Comparison of ENCODE assay signal across 8 cellular contexts in the genomic region with DNA sequence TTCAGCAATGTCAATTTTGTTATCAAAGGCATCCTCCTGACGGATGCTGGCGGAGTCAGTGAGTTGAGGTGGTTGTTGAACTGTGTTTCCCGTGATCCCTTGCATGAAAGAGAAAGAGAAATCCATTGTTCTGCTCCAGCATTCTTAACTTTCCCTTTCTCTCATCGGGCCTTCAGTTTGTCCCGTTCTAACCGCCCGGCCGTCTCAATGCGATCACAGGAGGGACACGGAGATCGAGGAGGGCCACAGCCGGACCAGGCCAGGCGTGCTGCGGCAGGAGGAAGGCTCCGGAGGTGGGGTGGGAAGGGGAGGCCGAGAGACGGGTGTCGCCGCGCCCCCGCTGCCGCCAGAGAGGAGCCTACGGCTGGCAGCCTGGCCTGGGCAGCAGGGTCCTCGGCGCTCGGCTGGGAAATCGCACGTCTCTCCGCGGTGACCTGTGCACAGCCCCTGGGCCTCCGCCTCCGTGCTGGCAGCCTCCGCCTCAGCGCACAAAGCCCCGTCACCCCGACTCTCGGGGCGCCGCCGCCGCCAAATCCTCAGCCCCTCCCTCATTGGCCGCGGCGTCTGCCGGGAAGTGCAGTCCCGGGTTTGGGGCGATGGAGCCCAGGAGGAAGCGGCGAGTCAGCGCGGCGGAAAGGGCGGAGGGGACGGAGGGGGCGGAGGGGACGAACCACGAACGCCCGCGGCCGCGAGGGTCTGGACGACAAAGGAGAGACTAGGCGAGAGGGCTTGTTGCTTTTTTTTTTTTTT. TPM values are rescaled to one million over a fixed set of nuclear protein-coding genes. Genes with fewer than 3 reads are reported as not detected.
A peak's percentile ranks its signal among the peaks of the same experiment; 100 is the strongest.
DNase-seq lines count a peak whose midpoint lies in the region; ATAC-seq and TF ChIP-seq lines count a peak whose summit lies in the region.

No MANE protein-coding gene starts in this region.

- H3K18ac ChIP-seq in mesendoderm (ENCODE audit: low read length): peak overlapping the region; percentile 94

- peaks cover 3% of the 10 kb centered on the region for H3K4me1 ChIP-seq in CD8-positive, alpha-beta T cell (ENCODE audit: insufficient read depth, low read length)
- H3K4me1 ChIP-seq in endocrine pancreas (ENCODE audit: control insufficient read depth, insufficient read depth, low read length): no peaks in the 10 kb centered on the region
- peaks cover 3% of the 10 kb centered on the region for H3K4me1 ChIP-seq in mesendoderm (ENCODE audit: control insufficient read depth, low read depth, low read length)

- no peak overlapping the region for H2BK15ac ChIP-seq in mesendoderm (replicated peaks; ENCODE audit: low read depth)

- intact Hi-C loops in CD8-positive, alpha-beta T cell (cut with DNase I, micrococcal nuclease): loop anchor here (1.0 kb wide), 2 partner anchors 58 to 59 kb away; a partner anchor contains a TSS

- peak overlapping the region; percentile 69 for H3K4me2 ChIP-seq in mesendoderm (ENCODE audit: low read length)

- H3K23ac ChIP-seq in mesendoderm (ENCODE audit: low read length): peak overlapping the region; percentile 20

- no peaks in the 10 kb centered on the region for H3K9me3 ChIP-seq in CD8-positive, alpha-beta T cell (ENCODE audit: low read length)
- H3K9me3 ChIP-seq in endocrine pancreas (ENCODE audit: control insufficient read depth, low read length): no peaks in the 10 kb centered on the region

- no CpG with 5 or more reads among the region's 64 CpGs for WGBS in mesendoderm (ENCODE audit: extremely low coverage, insufficient coverage, low lambda C conversion rate)

- no peaks in the 10 kb centered on the region for H3K79me2 ChIP-seq in mesendoderm (ENCODE audit: control insufficient read depth, insufficient read depth, low read length)

- H3K79me1 ChIP-seq in mesendoderm (ENCODE audit: low read length): no peaks in the 10 kb centered on the region

- H3K36me3 ChIP-seq in CD8-positive, alpha-beta T cell (ENCODE audit: insufficient read depth, low read length): no peaks in the 10 kb centered on the region
- H3K36me3 ChIP-seq in endocrine pancreas (ENCODE audit: control insufficient read depth, insufficient read depth, low read length): no peaks in the 10 kb centered on the region
- no peaks in the 10 kb centered on the region for H3K36me3 ChIP-seq in mesendoderm (ENCODE audit: control insufficient read depth, insufficient read depth, low read length)

- TF ChIP-seq CTCF in CD8-positive, alpha-beta T cell (IDR thresholded peaks at IDR 0.05): no peak

- no peaks in the 10 kb centered on the region for H3K9me3 Mint-ChIP-seq in CD8-positive, alpha-beta T cell

- peak overlapping the region; percentile 92 for H3K56ac ChIP-seq in mesendoderm (ENCODE audit: low read length)

- peak overlapping the region; percentile 96 for H3K4me3 Mint-ChIP-seq in CD8-positive, alpha-beta T cell

- no peaks in the 10 kb centered on the region for H3K27me3 ChIP-seq in CD8-positive, alpha-beta T cell (ENCODE audit: insufficient read depth, low read length)
- H3K27me3 ChIP-seq in endocrine pancreas (ENCODE audit: control insufficient read depth, insufficient read depth, low read length): no peaks in the 10 kb centered on the region
- H3K27me3 ChIP-seq in mesendoderm (ENCODE audit: insufficient read depth, low read length, poor library complexity): no peaks in the 10 kb centered on the region

- no peak overlapping the region for H2BK120ac ChIP-seq in mesendoderm (ENCODE audit: low read depth, low read length)

- peak overlapping the region; percentile 95 for H3K27ac Mint-ChIP-seq in CD8-positive, alpha-beta T cell

- ATAC-seq in CD8-positive, alpha-beta T cell: peak; percentile 90
- ATAC-seq in GM21390 (IDR thresholded peaks at IDR 0.05; ENCODE audit: unreplicated experiment): peak; percentile 80

- peaks cover 7% of the 10 kb centered on the region for H3K4me1 Mint-ChIP-seq in CD8-positive, alpha-beta T cell (ENCODE audit: low read depth)

- peak overlapping the region; percentile 77 for H3K27ac ChIP-seq in CD8-positive, alpha-beta T cell (ENCODE audit: low read depth, low read length)
- peak overlapping the region; percentile 13 for H3K27ac ChIP-seq in mesendoderm (ENCODE audit: low read depth, low read length)

- POLR2A ChIA-PET in CD8-positive, alpha-beta T cell (lab: Charles Lee): interaction anchor here (1.0 kb wide), 1 partner anchor 58 kb away, joined by 3 read pairs; a partner anchor contains a TSS

- DNase-seq in CD8-positive, alpha-beta T cell: peak; percentile 44 to 86 (median 73)
- DNase-seq in NCI-H2227 (lab: John Stamatoyannopoulos, UW; ENCODE audit: unreplicated experiment) (peak; percentile 82), mesendoderm (peak; percentile 81), KG1 (lab: John Stamatoyannopoulos, UW) (no peak)
- peak; percentile 31 for DNase-seq in activated CD8-positive, alpha-beta memory T cell treated with anti-CD3 and anti-CD28 coated beads, Interleukin-2, amount 50 U/mL, for 24 hours (ENCODE audit: extremely low read depth)
- DNase-seq in stimulated activated CD8-positive, alpha-beta memory T cell treated with anti-CD3 and anti-CD28 coated beads, Interleukin-12 subunit alpha, Interleukin-12 subunit beta, amount 100 ng/mL, for 24 hours (ENCODE audit: extremely low read depth): peak; percentile 40

- no peak overlapping the region for H2BK5ac ChIP-seq in mesendoderm (ENCODE audit: low read length)

- CTCF ChIA-PET in CD8-positive, alpha-beta T cell (lab: Charles Lee): interaction anchor here (1.3 kb wide), 1 partner anchor 26 kb away, joined by 5 read pairs; no protein-coding TSS in a partner anchor

- H4K8ac ChIP-seq in mesendoderm (ENCODE audit: low read depth, low read length): peak overlapping the region; percentile 43

- peak overlapping the region; percentile 89 for H3K4me3 ChIP-seq in CD8-positive, alpha-beta T cell (ENCODE audit: low read depth, low read length)
- H3K4me3 ChIP-seq in endocrine pancreas (ENCODE audit: control insufficient read depth, insufficient read depth, low read length) (peak overlapping the region; percentile 45), mesendoderm (ENCODE audit: low read length) (peak overlapping the region; percentile 10)

- peak overlapping the region; percentile 54 for H4K5ac ChIP-seq in mesendoderm (ENCODE audit: low read length)

- H3K9ac ChIP-seq in endocrine pancreas (ENCODE audit: control insufficient read depth, insufficient read depth, low read length): peak overlapping the region; percentile 43
- peak overlapping the region; percentile 75 for H3K9ac ChIP-seq in mesendoderm (ENCODE audit: low read length)

- no peak overlapping the region for H2AK5ac ChIP-seq in mesendoderm (ENCODE audit: low read length)

- H3K27me3 Mint-ChIP-seq in CD8-positive, alpha-beta T cell (ENCODE audit: low read depth): peaks cover 6% of the 10 kb centered on the region

- peaks cover 3% of the 10 kb centered on the region for H3K36me3 Mint-ChIP-seq in CD8-positive, alpha-beta T cell

- peak overlapping the region; percentile 2 for H3K4ac ChIP-seq in mesendoderm (ENCODE audit: low read depth, low read length)

RNA-seq across cellular contexts. Expression of a gene that starts 38.1 kb away (rescaled TPM):
- not detected for total RNA-seq in CD8-positive, alpha-beta T cell
- polyA plus RNA-seq in mesendoderm (2013, experiment 1 of 2): 0.13 TPM
- 0.14 TPM for polyA plus RNA-seq in mesendoderm (2013, experiment 2 of 2)

RNA-seq across cellular contexts. Expression of a gene that starts 58.3 kb away (rescaled TPM):
- 1 to 10 TPM; 8.7 to 9.1 TPM for total RNA-seq in CD8-positive, alpha-beta T cell
- polyA plus RNA-seq in mesendoderm (2013, experiment 1 of 2): 21.5 TPM
- 21.8 TPM for polyA plus RNA-seq in mesendoderm (2013, experiment 2 of 2)

RNA-seq across cellular contexts. Expression of a gene that starts 58.8 kb away (rescaled TPM):
- total RNA-seq in CD8-positive, alpha-beta T cell: under 1 TPM; 0.11 to 0.36 TPM
- polyA plus RNA-seq in mesendoderm (2013, experiment 1 of 2): 0.04 TPM
- polyA plus RNA-seq in mesendoderm (2013, experiment 2 of 2): 0.04 TPM

RNA-seq across cellular contexts. Expression of a gene that starts 59.7 kb away (rescaled TPM):
- total RNA-seq in CD8-positive, alpha-beta T cell: not detected
- polyA plus RNA-seq in mesendoderm (2013, experiment 1 of 2): 0.03 TPM
- polyA plus RNA-seq in mesendoderm (2013, experiment 2 of 2): 0.03 TPM

Comparison
In these comparisons a context has a peak if more than half of its experiments do, and no peak if none do; other contexts are left out.
1. H3K4me3 ChIP-seq: peak in every context shown above with its lines; median percentile 89 in CD8-positive, alpha-beta T cell; 45 in endocrine pancreas; 10 in mesendoderm.